In the genomic region with DNA sequence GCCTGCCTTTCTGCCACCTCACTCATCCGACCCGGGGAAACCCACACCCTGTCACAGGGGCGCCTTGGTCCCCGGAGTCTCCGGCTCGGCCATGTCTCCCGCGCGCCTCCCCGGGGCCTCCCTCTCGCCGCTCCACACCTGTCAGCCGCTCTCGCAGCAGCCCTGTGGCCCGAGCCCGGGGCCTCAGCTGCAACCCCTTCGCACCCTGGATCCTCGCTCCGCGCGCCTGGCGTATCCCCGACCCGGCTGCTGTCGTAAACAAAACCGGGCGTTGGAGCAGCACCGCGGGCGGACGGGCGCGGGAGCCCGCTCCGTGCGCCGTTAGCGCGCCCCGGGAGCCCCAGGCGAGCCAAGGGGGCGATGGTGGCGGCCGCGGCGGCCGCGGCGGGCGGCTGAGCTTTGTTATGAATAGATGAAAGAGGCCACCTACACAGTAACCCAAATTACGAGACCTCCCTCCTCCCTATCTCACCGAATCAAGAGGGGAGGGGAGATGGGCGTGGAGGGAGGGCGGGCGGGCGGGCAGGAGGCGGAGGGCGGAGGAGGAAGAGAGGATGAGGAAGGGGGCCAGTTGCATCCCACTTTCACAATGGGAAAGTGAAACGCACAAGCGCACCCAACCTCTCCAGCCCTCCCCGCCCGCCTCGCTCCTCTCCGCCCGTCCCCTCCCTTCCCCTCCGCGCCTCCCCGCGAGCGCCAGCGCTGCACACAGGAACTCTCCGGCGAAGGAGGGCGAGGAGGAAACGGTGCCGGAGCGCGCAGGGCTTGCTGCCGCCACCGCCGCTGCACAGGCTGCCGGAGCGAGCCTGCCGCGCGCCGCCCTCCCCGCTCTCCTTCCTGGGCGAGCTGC, we compare ENCODE assay signal across 1 cellular context.
A peak's percentile ranks its signal among the peaks of the same experiment; 100 is the strongest.
TF ChIP-seq lines count a peak whose summit lies in the region.

A gene (plus strand): TSS at position 587 of the 850 bp plus-strand sequence. CDS start 395 bp downstream, outside the sequence.

TF ChIP-seq in H1, 55 proteins besides CTCF, POLR2A, EP300 and RAD21:
- TF ChIP-seq EZH2 (IDR thresholded peaks at IDR 0.05; ENCODE audit: low read depth, low read length, severe bottlenecking) (peak; percentile 53), KDM4A (IDR thresholded peaks at IDR 0.05; ENCODE audit: low read depth, low read length, severe bottlenecking) (peak; percentile 32), SP1 (IDR thresholded peaks at IDR 0.05; ENCODE audit: low read depth, low read length) (no peak), SP2 (IDR thresholded peaks at IDR 0.05; ENCODE audit: low read length) (no peak), RBBP5 (IDR thresholded peaks at IDR 0.05; ENCODE audit: borderline replicate concordance, low read depth, low read length) (peak; percentile 67; the same call in 1 of the 2 replicates), PHF8 (conservative IDR thresholded peaks at IDR 0.05; ENCODE audit: low read depth, low read length) (0 out of 2 replicates have a peak, but pooled peaks have one; percentile 5), TBP (IDR thresholded peaks at IDR 0.05; ENCODE audit: low read depth, low read length) (peak; percentile 11; the same call in 1 of the 2 replicates), SUZ12 (IDR thresholded peaks at IDR 0.05; ENCODE audit: low read length) (peak; percentile 54; the same call in 1 of the 2 replicates), POU5F1 (IDR thresholded peaks at IDR 0.05; ENCODE audit: low read depth, low read length) (no peak), SIRT6 (IDR thresholded peaks at IDR 0.05; ENCODE audit: low read length) (no peak), TCF12 (IDR thresholded peaks at IDR 0.05; ENCODE audit: low read depth, low read length) (no peak), KDM5A (IDR thresholded peaks at IDR 0.05; ENCODE audit: low read length) (no peak), TAF7 (optimal IDR thresholded peaks at IDR 0.05; ENCODE audit: borderline replicate concordance, low read depth, low read length) (no peak), CHD1 (IDR thresholded peaks at IDR 0.05; ENCODE audit: low read depth, low read length) (no peak), CTBP2 (IDR thresholded peaks at IDR 0.05; ENCODE audit: borderline replicate concordance, insufficient read depth, insufficient read length, low read length) (no peak), RXRA (IDR thresholded peaks at IDR 0.05; ENCODE audit: insufficient read depth, low read depth, low read length) (no peak), HDAC6 (IDR thresholded peaks at IDR 0.05; ENCODE audit: low read depth, low read length) (no peak), ASH2L (IDR thresholded peaks at IDR 0.05; ENCODE audit: low read length) (peak; percentile 11), EGR1 (IDR thresholded peaks at IDR 0.05; ENCODE audit: borderline replicate concordance, low read depth, low read length) (no peak), GABPA (IDR thresholded peaks at IDR 0.05; ENCODE audit: borderline replicate concordance, insufficient read depth, low read length) (no peak), HDAC2 (IDR thresholded peaks at IDR 0.05; ENCODE audit: borderline replicate concordance in 1 of 2, low read depth in 2 of 2, low read length in 2 of 2) (no peak)
- TF ChIP-seq, protein P1, sequence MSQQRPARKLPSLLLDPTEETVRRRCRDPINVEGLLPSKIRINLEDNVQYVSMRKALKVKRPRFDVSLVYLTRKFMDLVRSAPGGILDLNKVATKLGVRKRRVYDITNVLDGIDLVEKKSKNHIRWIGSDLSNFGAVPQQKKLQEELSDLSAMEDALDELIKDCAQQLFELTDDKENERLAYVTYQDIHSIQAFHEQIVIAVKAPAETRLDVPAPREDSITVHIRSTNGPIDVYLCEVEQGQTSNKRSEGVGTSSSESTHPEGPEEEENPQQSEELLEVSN (IDR thresholded peaks at IDR 0.05): 0 out of 2 replicates have a peak, but pooled peaks have one; percentile 29
